In the genomic region with DNA sequence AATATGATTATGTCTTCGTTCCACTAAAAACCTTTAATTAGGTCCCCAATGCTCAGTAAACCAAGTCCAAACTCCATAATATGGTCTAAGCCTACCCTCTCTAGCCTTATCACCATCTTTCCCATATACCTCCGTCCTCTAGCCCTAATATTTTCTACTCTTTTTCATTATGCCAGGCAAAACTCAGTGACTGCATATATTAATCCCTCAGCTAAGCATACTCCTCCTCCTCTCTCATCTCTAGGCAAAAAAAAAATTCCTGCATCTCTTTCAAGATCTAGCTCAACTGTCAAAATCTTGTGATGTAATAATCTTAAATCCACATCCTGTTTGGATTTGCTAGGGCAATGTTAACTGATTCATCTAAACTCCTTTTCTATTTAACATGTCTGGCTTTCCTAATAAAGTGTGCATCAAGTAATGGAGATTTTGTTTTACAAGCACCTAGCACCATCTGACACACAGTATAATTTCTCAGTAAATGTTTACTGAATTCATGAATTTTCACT, we compare ENCODE assay signal across 1 cellular context.
TF ChIP-seq lines count a peak whose summit lies in the region.

No MANE protein-coding gene starts in this region.

TF ChIP-seq in K562, 482 proteins besides CTCF, POLR2A, EP300 and RAD21:
- TF ChIP-seq, protein P1, sequence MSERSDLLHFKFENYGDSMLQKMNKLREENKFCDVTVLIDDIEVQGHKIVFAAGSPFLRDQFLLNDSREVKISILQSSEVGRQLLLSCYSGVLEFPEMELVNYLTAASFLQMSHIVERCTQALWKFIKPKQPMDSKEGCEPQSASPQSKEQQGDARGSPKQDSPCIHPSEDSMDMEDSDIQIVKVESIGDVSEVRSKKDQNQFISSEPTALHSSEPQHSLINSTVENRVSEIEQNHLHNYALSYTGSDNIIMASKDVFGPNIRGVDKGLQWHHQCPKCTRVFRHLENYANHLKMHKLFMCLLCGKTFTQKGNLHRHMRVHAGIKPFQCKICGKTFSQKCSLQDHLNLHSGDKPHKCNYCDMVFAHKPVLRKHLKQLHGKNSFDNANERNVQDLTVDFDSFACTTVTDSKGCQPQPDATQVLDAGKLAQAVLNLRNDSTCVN (CRISPR knock-in tag; IDR thresholded peaks at IDR 0.05), result peak; percentile 70; the same call in 1 of the 2 replicates
- TF ChIP-seq, protein P2, sequence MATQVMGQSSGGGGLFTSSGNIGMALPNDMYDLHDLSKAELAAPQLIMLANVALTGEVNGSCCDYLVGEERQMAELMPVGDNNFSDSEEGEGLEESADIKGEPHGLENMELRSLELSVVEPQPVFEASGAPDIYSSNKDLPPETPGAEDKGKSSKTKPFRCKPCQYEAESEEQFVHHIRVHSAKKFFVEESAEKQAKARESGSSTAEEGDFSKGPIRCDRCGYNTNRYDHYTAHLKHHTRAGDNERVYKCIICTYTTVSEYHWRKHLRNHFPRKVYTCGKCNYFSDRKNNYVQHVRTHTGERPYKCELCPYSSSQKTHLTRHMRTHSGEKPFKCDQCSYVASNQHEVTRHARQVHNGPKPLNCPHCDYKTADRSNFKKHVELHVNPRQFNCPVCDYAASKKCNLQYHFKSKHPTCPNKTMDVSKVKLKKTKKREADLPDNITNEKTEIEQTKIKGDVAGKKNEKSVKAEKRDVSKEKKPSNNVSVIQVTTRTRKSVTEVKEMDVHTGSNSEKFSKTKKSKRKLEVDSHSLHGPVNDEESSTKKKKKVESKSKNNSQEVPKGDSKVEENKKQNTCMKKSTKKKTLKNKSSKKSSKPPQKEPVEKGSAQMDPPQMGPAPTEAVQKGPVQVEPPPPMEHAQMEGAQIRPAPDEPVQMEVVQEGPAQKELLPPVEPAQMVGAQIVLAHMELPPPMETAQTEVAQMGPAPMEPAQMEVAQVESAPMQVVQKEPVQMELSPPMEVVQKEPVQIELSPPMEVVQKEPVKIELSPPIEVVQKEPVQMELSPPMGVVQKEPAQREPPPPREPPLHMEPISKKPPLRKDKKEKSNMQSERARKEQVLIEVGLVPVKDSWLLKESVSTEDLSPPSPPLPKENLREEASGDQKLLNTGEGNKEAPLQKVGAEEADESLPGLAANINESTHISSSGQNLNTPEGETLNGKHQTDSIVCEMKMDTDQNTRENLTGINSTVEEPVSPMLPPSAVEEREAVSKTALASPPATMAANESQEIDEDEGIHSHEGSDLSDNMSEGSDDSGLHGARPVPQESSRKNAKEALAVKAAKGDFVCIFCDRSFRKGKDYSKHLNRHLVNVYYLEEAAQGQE (CRISPR knock-in tag; IDR thresholded peaks at IDR 0.05; ENCODE audit: low read depth), result no peak
- TF ChIP-seq ZNF3 (CRISPR knock-in tag; IDR thresholded peaks at IDR 0.05) (0 out of 2 replicates have a peak, but pooled peaks have one; percentile 43), LEF1 (IDR thresholded peaks at IDR 0.05) (0 out of 2 replicates have a peak, but pooled peaks have one; percentile 30), CCAR2 (IDR thresholded peaks at IDR 0.05; ENCODE audit: low read depth, low read length) (no peak), OTX1 (CRISPR knock-in tag; IDR thresholded peaks at IDR 0.05) (peak; percentile 77; the same call in 1 of the 2 replicates), ETV1 (tag; conservative IDR thresholded peaks at IDR 0.05; ENCODE audit: low read depth) (0 out of 2 replicates have a peak, but pooled peaks have one; percentile 47), DNMT1 (IDR thresholded peaks at IDR 0.05) (0 out of 2 replicates have a peak, but pooled peaks have one; percentile 8), ZNF175 (CRISPR knock-in tag; IDR thresholded peaks at IDR 0.05; ENCODE audit: low read depth) (0 out of 2 replicates have a peak, but pooled peaks have one; percentile 43), RFX5 (IDR thresholded peaks at IDR 0.05; ENCODE audit: low read depth, low read length) (no peak), KHSRP (IDR thresholded peaks at IDR 0.05) (0 out of 2 replicates have a peak, but pooled peaks have one; percentile 14), MEIS2 (IDR thresholded peaks at IDR 0.05; ENCODE audit: partially characterized antibody) (peak; percentile 13), GABPA (tag; conservative IDR thresholded peaks at IDR 0.05; ENCODE audit: low read depth) (peak; percentile 31; the same call in 1 of the 2 replicates), PHF8 (IDR thresholded peaks at IDR 0.05; ENCODE audit: borderline replicate concordance, low read length) (no peak), CEBPG (CRISPR knock-in tag; IDR thresholded peaks at IDR 0.05) (no peak), CEBPG (tag; conservative IDR thresholded peaks at IDR 0.05 in 1 of 2, IDR thresholded peaks at IDR 0.05 in 1 of 2) (peak in 1 of 2 experiments; percentile 70; a peak in 2 of 4 replicates), ATF7 (IDR thresholded peaks at IDR 0.05) (0 out of 2 replicates have a peak, but pooled peaks have one; percentile 12), SPI1 (IDR thresholded peaks at IDR 0.05; ENCODE audit: borderline replicate concordance, low read depth, low read length) (no peak), CXXC5 (CRISPR knock-in tag; IDR thresholded peaks at IDR 0.05) (peak; percentile 17; the same call in 1 of the 2 replicates)
- TF ChIP-seq, protein P3, sequence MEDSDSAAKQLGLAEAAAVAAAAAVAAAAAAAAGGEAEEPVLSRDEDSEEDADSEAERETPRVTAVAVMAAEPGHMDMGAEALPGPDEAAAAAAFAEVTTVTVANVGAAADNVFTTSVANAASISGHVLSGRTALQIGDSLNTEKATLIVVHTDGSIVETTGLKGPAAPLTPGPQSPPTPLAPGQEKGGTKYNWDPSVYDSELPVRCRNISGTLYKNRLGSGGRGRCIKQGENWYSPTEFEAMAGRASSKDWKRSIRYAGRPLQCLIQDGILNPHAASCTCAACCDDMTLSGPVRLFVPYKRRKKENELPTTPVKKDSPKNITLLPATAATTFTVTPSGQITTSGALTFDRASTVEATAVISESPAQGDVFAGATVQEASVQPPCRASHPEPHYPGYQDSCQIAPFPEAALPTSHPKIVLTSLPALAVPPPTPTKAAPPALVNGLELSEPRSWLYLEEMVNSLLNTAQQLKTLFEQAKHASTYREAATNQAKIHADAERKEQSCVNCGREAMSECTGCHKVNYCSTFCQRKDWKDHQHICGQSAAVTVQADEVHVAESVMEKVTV (CRISPR knock-in tag; IDR thresholded peaks at IDR 0.05), result no peak
- TF ChIP-seq, protein P4, sequence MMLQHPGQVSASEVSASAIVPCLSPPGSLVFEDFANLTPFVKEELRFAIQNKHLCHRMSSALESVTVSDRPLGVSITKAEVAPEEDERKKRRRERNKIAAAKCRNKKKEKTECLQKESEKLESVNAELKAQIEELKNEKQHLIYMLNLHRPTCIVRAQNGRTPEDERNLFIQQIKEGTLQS (IDR thresholded peaks at IDR 0.05), result peak; percentile 42; the same call in 1 of the 2 replicates
- TF ChIP-seq, protein P4 (CRISPR knock-in tag; conservative IDR thresholded peaks at IDR 0.05), result no peak
- TF ChIP-seq, protein P5, sequence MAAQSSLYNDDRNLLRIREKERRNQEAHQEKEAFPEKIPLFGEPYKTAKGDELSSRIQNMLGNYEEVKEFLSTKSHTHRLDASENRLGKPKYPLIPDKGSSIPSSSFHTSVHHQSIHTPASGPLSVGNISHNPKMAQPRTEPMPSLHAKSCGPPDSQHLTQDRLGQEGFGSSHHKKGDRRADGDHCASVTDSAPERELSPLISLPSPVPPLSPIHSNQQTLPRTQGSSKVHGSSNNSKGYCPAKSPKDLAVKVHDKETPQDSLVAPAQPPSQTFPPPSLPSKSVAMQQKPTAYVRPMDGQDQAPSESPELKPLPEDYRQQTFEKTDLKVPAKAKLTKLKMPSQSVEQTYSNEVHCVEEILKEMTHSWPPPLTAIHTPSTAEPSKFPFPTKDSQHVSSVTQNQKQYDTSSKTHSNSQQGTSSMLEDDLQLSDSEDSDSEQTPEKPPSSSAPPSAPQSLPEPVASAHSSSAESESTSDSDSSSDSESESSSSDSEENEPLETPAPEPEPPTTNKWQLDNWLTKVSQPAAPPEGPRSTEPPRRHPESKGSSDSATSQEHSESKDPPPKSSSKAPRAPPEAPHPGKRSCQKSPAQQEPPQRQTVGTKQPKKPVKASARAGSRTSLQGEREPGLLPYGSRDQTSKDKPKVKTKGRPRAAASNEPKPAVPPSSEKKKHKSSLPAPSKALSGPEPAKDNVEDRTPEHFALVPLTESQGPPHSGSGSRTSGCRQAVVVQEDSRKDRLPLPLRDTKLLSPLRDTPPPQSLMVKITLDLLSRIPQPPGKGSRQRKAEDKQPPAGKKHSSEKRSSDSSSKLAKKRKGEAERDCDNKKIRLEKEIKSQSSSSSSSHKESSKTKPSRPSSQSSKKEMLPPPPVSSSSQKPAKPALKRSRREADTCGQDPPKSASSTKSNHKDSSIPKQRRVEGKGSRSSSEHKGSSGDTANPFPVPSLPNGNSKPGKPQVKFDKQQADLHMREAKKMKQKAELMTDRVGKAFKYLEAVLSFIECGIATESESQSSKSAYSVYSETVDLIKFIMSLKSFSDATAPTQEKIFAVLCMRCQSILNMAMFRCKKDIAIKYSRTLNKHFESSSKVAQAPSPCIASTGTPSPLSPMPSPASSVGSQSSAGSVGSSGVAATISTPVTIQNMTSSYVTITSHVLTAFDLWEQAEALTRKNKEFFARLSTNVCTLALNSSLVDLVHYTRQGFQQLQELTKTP (IDR thresholded peaks at IDR 0.05; ENCODE audit: low read depth in 1 of 2, partially characterized antibody in 2 of 2), result peak in 1 of 2 experiments; percentile 2
- TF ChIP-seq, protein P6, sequence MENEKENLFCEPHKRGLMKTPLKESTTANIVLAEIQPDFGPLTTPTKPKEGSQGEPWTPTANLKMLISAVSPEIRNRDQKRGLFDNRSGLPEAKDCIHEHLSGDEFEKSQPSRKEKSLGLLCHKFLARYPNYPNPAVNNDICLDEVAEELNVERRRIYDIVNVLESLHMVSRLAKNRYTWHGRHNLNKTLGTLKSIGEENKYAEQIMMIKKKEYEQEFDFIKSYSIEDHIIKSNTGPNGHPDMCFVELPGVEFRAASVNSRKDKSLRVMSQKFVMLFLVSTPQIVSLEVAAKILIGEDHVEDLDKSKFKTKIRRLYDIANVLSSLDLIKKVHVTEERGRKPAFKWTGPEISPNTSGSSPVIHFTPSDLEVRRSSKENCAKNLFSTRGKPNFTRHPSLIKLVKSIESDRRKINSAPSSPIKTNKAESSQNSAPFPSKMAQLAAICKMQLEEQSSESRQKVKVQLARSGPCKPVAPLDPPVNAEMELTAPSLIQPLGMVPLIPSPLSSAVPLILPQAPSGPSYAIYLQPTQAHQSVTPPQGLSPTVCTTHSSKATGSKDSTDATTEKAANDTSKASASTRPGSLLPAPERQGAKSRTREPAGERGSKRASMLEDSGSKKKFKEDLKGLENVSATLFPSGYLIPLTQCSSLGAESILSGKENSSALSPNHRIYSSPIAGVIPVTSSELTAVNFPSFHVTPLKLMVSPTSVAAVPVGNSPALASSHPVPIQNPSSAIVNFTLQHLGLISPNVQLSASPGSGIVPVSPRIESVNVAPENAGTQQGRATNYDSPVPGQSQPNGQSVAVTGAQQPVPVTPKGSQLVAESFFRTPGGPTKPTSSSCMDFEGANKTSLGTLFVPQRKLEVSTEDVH (IDR thresholded peaks at IDR 0.05; ENCODE audit: low read depth, partially characterized antibody), result peak; percentile 28
